ENCODE assay signal across 19 cellular contexts in the genomic region with DNA sequence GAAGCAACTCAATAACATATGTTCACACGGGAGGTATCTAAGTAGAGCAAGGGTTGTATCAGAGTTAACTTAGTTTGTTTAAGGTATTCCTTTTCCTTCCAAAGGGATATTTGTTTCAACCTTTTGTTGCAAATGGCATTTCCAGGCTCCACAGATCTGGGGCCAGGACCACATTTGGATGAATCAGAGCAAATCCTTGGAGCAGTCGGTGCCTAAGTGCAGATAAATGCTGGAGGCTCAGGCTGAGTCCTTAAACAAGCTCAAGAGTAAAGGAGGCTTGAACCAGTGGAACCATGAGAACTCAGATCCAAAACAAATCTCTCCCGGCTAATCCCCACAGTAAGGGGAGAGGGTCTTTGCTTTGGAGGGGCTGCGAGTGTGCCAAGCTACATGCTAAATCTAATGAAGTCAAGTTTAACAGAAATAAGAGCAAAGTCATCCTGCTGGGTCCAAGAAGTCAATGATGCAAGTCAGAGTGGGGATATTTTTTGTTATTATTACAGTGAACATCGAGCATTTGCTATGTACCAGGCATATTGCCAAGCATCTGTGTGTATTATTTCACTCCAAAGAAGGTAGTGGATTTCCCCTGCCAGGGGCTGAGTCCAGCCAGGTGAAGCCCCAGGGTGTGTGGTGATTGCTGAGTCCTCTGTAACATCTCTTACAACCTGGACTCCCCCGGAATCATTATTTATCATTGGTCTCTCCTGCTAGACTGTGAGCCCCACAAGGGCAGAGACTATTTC.
DNase-seq lines count a peak whose midpoint lies in the region; ATAC-seq, FAIRE-seq and TF ChIP-seq lines count a peak whose summit lies in the region.
"Had no signal": no experiment of that assay in that cellular context is flagged by ENCODE, and none has a peak within 500 bp of the region (broad histone marks: within the 10 kb centered on the region; RNA-seq: fewer than 3 reads in every experiment).

No MANE protein-coding gene starts in this region.

- no peak for TF ChIP-seq RAD21 in A549 (conservative IDR thresholded peaks at IDR 0.05 in 1 of 2, IDR thresholded peaks at IDR 0.05 in 1 of 2)

- peak overlapping the region; percentile 57 to 80; a peak in 5 of 6 replicates for H3K27ac ChIP-seq in A549
- H3K27ac ChIP-seq: upper lobe of left lung had no signal

- DNase-seq in A549 (ENCODE audit: low read depth in 1 of 2, low spot score in 1 of 2) (no peak), NCI-H446 (lab: John Stamatoyannopoulos, UW) (peak; percentile 20 to 52), choroid plexus epithelial cell (ENCODE audit: low read depth) (peak; percentile 88), kidney tubule cell (ENCODE audit: low spot score) (peak; percentile 30), Ammon's horn (ENCODE audit: low spot score) (no peak), nucleus accumbens (lab: John Stamatoyannopoulos, UW) (no peak)
- DNase-seq: activated CD4-positive, CD25-positive, alpha-beta regulatory T cell treated with anti-CD3 and anti-CD28 coated beads, Interleukin-2, amount 50 U/mL, for 72 hours; DMS153; HFFc6; NCI-H187; posterior cingulate gyrus; sigmoid colon; stimulated activated CD4-positive, alpha-beta T cell treated with anti-CD3 and anti-CD28 coated beads, Interleukin-1b, Interleukin-23, amount 100 ng/mL, for 48 hours; stimulated activated naive CD8-positive, alpha-beta T cell treated with anti-CD3 and anti-CD28 coated beads, Interleukin-15, Interleukin-2, amounts not matched to agents 100 U/mL and 50 U/mL, for 24 hours; T1000; upper lobe of left lung had no signal

- POLR2A ChIA-PET in A549 (lab: Yijun Ruan, JAX), result no interaction called here

- 64% methylated on average over 6 of the region's 6 CpGs for WGBS in A549 (ENCODE audit: missing lambda C conversion rate)

- ATAC-seq in A549 (no peak), HG02763 (IDR thresholded peaks at IDR 0.05; ENCODE audit: unreplicated experiment) (no peak), GM21576 (IDR thresholded peaks at IDR 0.05; ENCODE audit: unreplicated experiment) (no peak)
- ATAC-seq: stimulated activated naive CD8-positive, alpha-beta T cell treated with anti-CD3 and anti-CD28 coated beads, Interleukin-15, Interleukin-2, amounts not matched to agents 100 U/mL and 50 U/mL, for 24 hours had no signal

- H3K4me1 ChIP-seq in A549, result peaks cover 58% of the 10 kb centered on the region

- H3K4me2 ChIP-seq in A549, result 0 out of 3 replicates have a peak overlapping the region, but pooled peaks have one; percentile 11

- no peak for TF ChIP-seq CTCF in A549 (IDR thresholded peaks at IDR 0.05)
- TF ChIP-seq CTCF in choroid plexus epithelial cell (conservative IDR thresholded peaks at IDR 0.05; ENCODE audit: low read depth, low read length), result no peak

- FAIRE-seq in A549 (lab: Jason Lieb, UNC), result no peak

- H3K4me3 ChIP-seq in A549, result no peak overlapping the region
- no peak overlapping the region for H3K4me3 ChIP-seq in choroid plexus epithelial cell (ENCODE audit: low read depth, low read length)
- H3K4me3 ChIP-seq: lung, sigmoid colon, upper lobe of left lung had no signal

- no peak for TF ChIP-seq POLR2A in A549 (IDR thresholded peaks at IDR 0.05; ENCODE audit: low read length)

- no peaks in the 10 kb centered on the region for H3K9me3 ChIP-seq in A549
- H3K9me3 ChIP-seq: sigmoid colon, upper lobe of left lung had no signal

- CTCF ChIA-PET in A549 (lab: Yijun Ruan, JAX), result interaction anchor here (0.9 kb wide), 1 partner anchor 527 kb away, joined by 3 read pairs; no protein-coding TSS in a partner anchor

- TF ChIP-seq EP300 in A549 (IDR thresholded peaks at IDR 0.05), result no peak

TF ChIP-seq in A549, 52 proteins besides CTCF, POLR2A, EP300 and RAD21:
- TF ChIP-seq, protein P1, sequence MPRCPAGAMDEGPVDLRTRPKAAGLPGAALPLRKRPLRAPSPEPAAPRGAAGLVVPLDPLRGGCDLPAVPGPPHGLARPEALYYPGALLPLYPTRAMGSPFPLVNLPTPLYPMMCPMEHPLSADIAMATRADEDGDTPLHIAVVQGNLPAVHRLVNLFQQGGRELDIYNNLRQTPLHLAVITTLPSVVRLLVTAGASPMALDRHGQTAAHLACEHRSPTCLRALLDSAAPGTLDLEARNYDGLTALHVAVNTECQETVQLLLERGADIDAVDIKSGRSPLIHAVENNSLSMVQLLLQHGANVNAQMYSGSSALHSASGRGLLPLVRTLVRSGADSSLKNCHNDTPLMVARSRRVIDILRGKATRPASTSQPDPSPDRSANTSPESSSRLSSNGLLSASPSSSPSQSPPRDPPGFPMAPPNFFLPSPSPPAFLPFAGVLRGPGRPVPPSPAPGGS (IDR thresholded peaks at IDR 0.05), result no peak
- TF ChIP-seq REST (IDR thresholded peaks at IDR 0.05) (no peak), ZC3H11A (IDR thresholded peaks at IDR 0.05) (no peak), EHF (CRISPR knock-in tag; IDR thresholded peaks at IDR 0.05) (no peak), HOXA7 (CRISPR knock-in tag; IDR thresholded peaks at IDR 0.05) (no peak), ZNF302 (CRISPR knock-in tag; IDR thresholded peaks at IDR 0.05) (no peak), KDM1A (IDR thresholded peaks at IDR 0.05; ENCODE audit: low read depth) (no peak)
- TF ChIP-seq, protein P2, sequence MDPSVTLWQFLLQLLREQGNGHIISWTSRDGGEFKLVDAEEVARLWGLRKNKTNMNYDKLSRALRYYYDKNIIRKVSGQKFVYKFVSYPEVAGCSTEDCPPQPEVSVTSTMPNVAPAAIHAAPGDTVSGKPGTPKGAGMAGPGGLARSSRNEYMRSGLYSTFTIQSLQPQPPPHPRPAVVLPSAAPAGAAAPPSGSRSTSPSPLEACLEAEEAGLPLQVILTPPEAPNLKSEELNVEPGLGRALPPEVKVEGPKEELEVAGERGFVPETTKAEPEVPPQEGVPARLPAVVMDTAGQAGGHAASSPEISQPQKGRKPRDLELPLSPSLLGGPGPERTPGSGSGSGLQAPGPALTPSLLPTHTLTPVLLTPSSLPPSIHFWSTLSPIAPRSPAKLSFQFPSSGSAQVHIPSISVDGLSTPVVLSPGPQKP (IDR thresholded peaks at IDR 0.05; ENCODE audit: low read depth, low read length), result no peak

Comparison
In these comparisons a context has a peak if more than half of its experiments do, and no peak if none do; other contexts are left out.
1. DNase-seq: peak in NCI-H446 (2 of 2), choroid plexus epithelial cell (single experiment) and kidney tubule cell (single experiment); none in A549 (0 of 2), Ammon's horn (single experiment) and nucleus accumbens (0 of 56).